ENCODE assay signal across 8 cellular contexts in genomic region chrX:51743179-51743957, GRCh38. TPM values are rescaled to one million over a fixed set of nuclear protein-coding genes. Genes with fewer than 3 reads are reported as not detected.
DNase-seq lines count a peak whose midpoint lies in the region; ATAC-seq, FAIRE-seq and TF ChIP-seq lines count a peak whose summit lies in the region.

Gene GSPT2, plus strand, starts transcription at chrX:51743442. Its CDS starts 185 bp downstream, at chrX:51743627.

- in situ Hi-C loops in brain microvascular endothelial cell (cut with HindIII; ENCODE audit: low pct_ligation_motif_present, low sequenced_read_pairs), result no loop called here

- DNase-seq in DMS79 (lab: John Stamatoyannopoulos, UW), result peak; percentile 40
- DNase-seq in T-helper 2 cell treated with Interferon-gamma antibody and Interleukin-4, amounts not matched to agents 5 μg/mL and 100 μg/mL, for 36 hours (ENCODE audit: low spot score), result peak; percentile 64
- DNase-seq in brain microvascular endothelial cell, result peak; percentile 46
- DNase-seq in iPS-NIHi7 (ENCODE audit: extremely low spot score), result peak; percentile 55
- peak; percentile 56 for DNase-seq in small intestine
- no peak for DNase-seq in NK-92 treated with Interleukin-12 subunit alpha and Interleukin-12 subunit beta, amount 100 ng/mL, for 24 hours (lab: John Stamatoyannopoulos, UW)

- H3K27me3 ChIP-seq in KMS-11 (ENCODE audit: insufficient read depth, low read depth), result no peaks in the 10 kb centered on the region
- H3K27me3 ChIP-seq in brain microvascular endothelial cell (replicated peaks), result no peaks in the 10 kb centered on the region
- no peaks in the 10 kb centered on the region for H3K27me3 ChIP-seq in small intestine (ENCODE audit: control insufficient read depth in 2 of 2, insufficient read depth in 2 of 2, low read length in 2 of 2)

- H3K36me3 ChIP-seq in KMS-11 (ENCODE audit: insufficient read depth) (no peaks in the 10 kb centered on the region), brain microvascular endothelial cell (replicated peaks) (no peaks in the 10 kb centered on the region), small intestine (ENCODE audit: control insufficient read depth in 2 of 2, insufficient read depth in 2 of 2, low read length in 2 of 2) (no peaks in the 10 kb centered on the region)

- FAIRE-seq in small intestine (lab: Jason Lieb, UNC), result no peak

- H3K9ac ChIP-seq in KMS-11, result peak within 1 kb of the TSS; percentile 84

- peaks cover 16% of the 10 kb centered on the region for H3K4me1 Mint-ChIP-seq in T-helper 2 cell treated with Interferon-gamma antibody and Interleukin-4, amounts not matched to agents 5 μg/mL and 100 μg/mL, for 36 hours (ENCODE audit: low read depth)

- no peak for TF ChIP-seq CTCF in KMS-11 (conservative IDR thresholded peaks at IDR 0.05; ENCODE audit: low read depth, low read length)
- TF ChIP-seq CTCF in brain microvascular endothelial cell (IDR thresholded peaks at IDR 0.05; ENCODE audit: low read depth, low read length, missing control alignments), result no peak

- no peaks in the 10 kb centered on the region for H3K9me3 ChIP-seq in small intestine (ENCODE audit: control insufficient read depth, low read depth)

- H3K9me3 Mint-ChIP-seq in T-helper 2 cell treated with Interferon-gamma antibody and Interleukin-4, amounts not matched to agents 5 μg/mL and 100 μg/mL, for 36 hours, result peaks cover 15% of the 10 kb centered on the region

- peaks cover 30% of the 10 kb centered on the region for H3K79me2 ChIP-seq in KMS-11 (ENCODE audit: insufficient read depth, low read depth)

- H3K4me1 ChIP-seq in KMS-11 (ENCODE audit: low read depth, poor library complexity, severe bottlenecking) (peaks cover 25% of the 10 kb centered on the region), small intestine (ENCODE audit: control insufficient read depth in 2 of 2, insufficient read depth in 1 of 2, low read depth in 1 of 2, low read length in 1 of 2) (no peaks in the 10 kb centered on the region)

- H3K36me3 Mint-ChIP-seq in T-helper 2 cell treated with Interferon-gamma antibody and Interleukin-4, amounts not matched to agents 5 μg/mL and 100 μg/mL, for 36 hours (ENCODE audit: low read depth), result peaks cover 32% of the 10 kb centered on the region

- H3K4me3 Mint-ChIP-seq in T-helper 2 cell treated with Interferon-gamma antibody and Interleukin-4, amounts not matched to agents 5 μg/mL and 100 μg/mL, for 36 hours, result peak within 1 kb of the TSS; percentile 96

- H4K20me1 ChIP-seq in KMS-11 (ENCODE audit: insufficient read depth), result no peaks in the 10 kb centered on the region

- H3K27ac ChIP-seq in KMS-11 (peak within 1 kb of the TSS; percentile 71), brain microvascular endothelial cell (peak within 1 kb of the TSS; percentile 3), small intestine (ENCODE audit: low read depth in 1 of 2, low read length in 1 of 2) (peak within 1 kb of the TSS in 1 of 2 donors; percentile 87)

- no peak within 1 kb of the TSS for H3K4me3 ChIP-seq in KMS-11 (IDR thresholded peaks at IDR 0.05; ENCODE audit: insufficient read depth, low read depth, low read length)
- H3K4me3 ChIP-seq in brain microvascular endothelial cell (ENCODE audit: low read depth, low read length), result peak within 1 kb of the TSS; percentile 74
- peak within 1 kb of the TSS; percentile 52 to 56 for H3K4me3 ChIP-seq in small intestine (ENCODE audit: low read depth in 1 of 2, low read length in 2 of 2)

- H3K27me3 Mint-ChIP-seq in T-helper 2 cell treated with Interferon-gamma antibody and Interleukin-4, amounts not matched to agents 5 μg/mL and 100 μg/mL, for 36 hours (ENCODE audit: low read depth), result no peaks in the 10 kb centered on the region

- H3K27ac Mint-ChIP-seq in T-helper 2 cell treated with Interferon-gamma antibody and Interleukin-4, amounts not matched to agents 5 μg/mL and 100 μg/mL, for 36 hours, result peak within 1 kb of the TSS; percentile 85

- peak within 1 kb of the TSS; percentile 74 for H3K4me2 ChIP-seq in KMS-11

- H2AFZ ChIP-seq in KMS-11 (ENCODE audit: low read depth), result peak within 1 kb of the TSS; percentile 82

- peak; percentile 94 for ATAC-seq in GM21515 (IDR thresholded peaks at IDR 0.05; ENCODE audit: unreplicated experiment)

- WGBS in small intestine, 3 donors, result 0 to 34% (median 12%) methylated on average over 56 to 63 of the region's 63 CpGs

RNA-seq across cellular contexts. Expression of gene GSPT2, which starts in this region (rescaled TPM):
- 1 to 10 TPM; 1.1 to 5.9 (median 1.1) TPM for polyA plus RNA-seq in small intestine
